ENCODE assay signal across 1 cellular context in the genomic region with DNA sequence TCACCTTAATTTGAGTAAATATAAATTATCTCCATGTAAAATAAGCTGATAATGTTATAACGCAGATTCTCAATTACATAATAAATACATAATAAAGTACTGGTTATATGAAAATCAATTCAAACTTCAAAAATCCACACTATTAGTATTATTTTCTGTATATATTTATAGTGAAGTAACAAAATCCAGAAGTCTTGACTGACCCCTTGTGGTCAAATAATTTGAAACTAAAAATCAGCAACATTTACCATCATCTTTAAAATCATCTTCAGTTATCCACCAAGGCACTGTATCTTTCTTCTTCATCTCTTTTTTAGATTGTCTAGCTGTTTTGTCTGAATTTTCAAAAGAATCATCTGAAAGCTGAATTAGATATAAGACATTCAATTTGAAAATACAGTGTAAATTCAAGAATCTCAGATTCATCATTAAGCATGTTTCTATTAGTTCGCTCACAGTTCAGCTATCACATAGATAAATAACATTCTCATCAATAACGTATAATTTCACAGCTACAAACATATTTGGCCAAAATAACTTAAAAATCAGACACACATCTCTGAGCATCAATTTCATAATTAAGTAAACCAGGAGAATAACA.
TF ChIP-seq lines count a peak whose summit lies in the region.

No MANE protein-coding gene starts in this region.

TF ChIP-seq in HCT116, 20 proteins besides CTCF, POLR2A, EP300 and RAD21 (continued from another document):
- no peak for TF ChIP-seq CEBPB (IDR thresholded peaks at IDR 0.05; ENCODE audit: low read depth)
- no peak for TF ChIP-seq SIN3A (IDR thresholded peaks at IDR 0.05; ENCODE audit: low read depth)
- TF ChIP-seq, protein P1, sequence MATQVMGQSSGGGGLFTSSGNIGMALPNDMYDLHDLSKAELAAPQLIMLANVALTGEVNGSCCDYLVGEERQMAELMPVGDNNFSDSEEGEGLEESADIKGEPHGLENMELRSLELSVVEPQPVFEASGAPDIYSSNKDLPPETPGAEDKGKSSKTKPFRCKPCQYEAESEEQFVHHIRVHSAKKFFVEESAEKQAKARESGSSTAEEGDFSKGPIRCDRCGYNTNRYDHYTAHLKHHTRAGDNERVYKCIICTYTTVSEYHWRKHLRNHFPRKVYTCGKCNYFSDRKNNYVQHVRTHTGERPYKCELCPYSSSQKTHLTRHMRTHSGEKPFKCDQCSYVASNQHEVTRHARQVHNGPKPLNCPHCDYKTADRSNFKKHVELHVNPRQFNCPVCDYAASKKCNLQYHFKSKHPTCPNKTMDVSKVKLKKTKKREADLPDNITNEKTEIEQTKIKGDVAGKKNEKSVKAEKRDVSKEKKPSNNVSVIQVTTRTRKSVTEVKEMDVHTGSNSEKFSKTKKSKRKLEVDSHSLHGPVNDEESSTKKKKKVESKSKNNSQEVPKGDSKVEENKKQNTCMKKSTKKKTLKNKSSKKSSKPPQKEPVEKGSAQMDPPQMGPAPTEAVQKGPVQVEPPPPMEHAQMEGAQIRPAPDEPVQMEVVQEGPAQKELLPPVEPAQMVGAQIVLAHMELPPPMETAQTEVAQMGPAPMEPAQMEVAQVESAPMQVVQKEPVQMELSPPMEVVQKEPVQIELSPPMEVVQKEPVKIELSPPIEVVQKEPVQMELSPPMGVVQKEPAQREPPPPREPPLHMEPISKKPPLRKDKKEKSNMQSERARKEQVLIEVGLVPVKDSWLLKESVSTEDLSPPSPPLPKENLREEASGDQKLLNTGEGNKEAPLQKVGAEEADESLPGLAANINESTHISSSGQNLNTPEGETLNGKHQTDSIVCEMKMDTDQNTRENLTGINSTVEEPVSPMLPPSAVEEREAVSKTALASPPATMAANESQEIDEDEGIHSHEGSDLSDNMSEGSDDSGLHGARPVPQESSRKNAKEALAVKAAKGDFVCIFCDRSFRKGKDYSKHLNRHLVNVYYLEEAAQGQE (IDR thresholded peaks at IDR 0.05; ENCODE audit: low read depth): no peak
- no peak for TF ChIP-seq ATF3 (IDR thresholded peaks at IDR 0.05)
- no peak for TF ChIP-seq CBX3 (IDR thresholded peaks at IDR 0.05; ENCODE audit: low read depth)
- TF ChIP-seq ZFX (IDR thresholded peaks at IDR 0.05): no peak
